ENCODE assay signal across 8 cellular contexts in genomic region chr16:89972244-89973234, GRCh38. TPM values are rescaled to one million over a fixed set of nuclear protein-coding genes. Genes with fewer than 3 reads are reported as not detected.
DNase-seq lines count a peak whose midpoint lies in the region; ATAC-seq and TF ChIP-seq lines count a peak whose summit lies in the region.

No MANE protein-coding gene starts in this region.

- peaks cover 15% of the 10 kb centered on the region for H3K4me1 ChIP-seq in colonic mucosa

- peak overlapping the region; percentile 93 for H3K27ac ChIP-seq in colonic mucosa

- H3K36me3 ChIP-seq in colonic mucosa: no peaks in the 10 kb centered on the region

- intact Hi-C loops in colonic mucosa (cut with DNase I): no loop called here

- DNase-seq in AG20443 (ENCODE audit: low spot score) (peak; percentile 100), NCI-H446 treated with DMSO at 0.1 percent for 48 hours (lab: John Stamatoyannopoulos, UW) (peak; percentile 42), colonic mucosa (peak; percentile 93), left lobe of liver (ENCODE audit: low spot score) (peak; percentile 95)
- peak; percentile 87 to 88 for DNase-seq in activated CD4-positive, alpha-beta T cell treated with anti-CD3 and anti-CD28 coated beads for 4 hours
- peak; percentile 89 for DNase-seq in stimulated activated CD4-positive, alpha-beta T cell treated with anti-CD3 and anti-CD28 coated beads, Interleukin-1b, Interleukin-23, amount 100 ng/mL, for 48 hours

- no peak for TF ChIP-seq CTCF in colonic mucosa (IDR thresholded peaks at IDR 0.05)

- H3K4me3 ChIP-seq in colonic mucosa: peak overlapping the region; percentile 98

- H3K9ac ChIP-seq in colonic mucosa (ENCODE audit: low read depth in 2 of 2, low read length in 2 of 2): peak overlapping the region; percentile 91 to 96

- ATAC-seq in GM19023 (IDR thresholded peaks at IDR 0.05; ENCODE audit: unreplicated experiment): peak; percentile 94
- peak; percentile 86 for ATAC-seq in HG03175 (IDR thresholded peaks at IDR 0.05; ENCODE audit: unreplicated experiment)
- peak; percentile 89 for ATAC-seq in left lobe of liver

- H3K27me3 ChIP-seq in colonic mucosa: no peaks in the 10 kb centered on the region

- H3K9me3 ChIP-seq in colonic mucosa: no peaks in the 10 kb centered on the region

RNA-seq across cellular contexts. Expression of gene DEF8, which starts 24.0 kb away (rescaled TPM):
- 10 to 100 TPM; 24.5 to 28.5 TPM for total RNA-seq in colonic mucosa
- total RNA-seq in left lobe of liver: 29.2 TPM

RNA-seq across cellular contexts. Expression of gene DBNDD1, which starts 46.7 kb away (rescaled TPM):
- 1 to 10 TPM; 2.2 to 5.5 TPM for total RNA-seq in colonic mucosa
- 3.3 TPM for total RNA-seq in left lobe of liver

RNA-seq across cellular contexts. Expression of gene TUBB3, which starts 49.4 kb away (rescaled TPM):
- total RNA-seq in colonic mucosa (1 to 10 TPM; 3.2 to 8.0 TPM), left lobe of liver (0.40 TPM)

RNA-seq across cellular contexts. Expression of gene MC1R, which starts 53.9 kb away (rescaled TPM):
- total RNA-seq in colonic mucosa (1 to 10 TPM; 1.6 to 3.4 TPM), left lobe of liver (1.9 TPM)

Comparison
In these comparisons a context has a peak if more than half of its experiments do, and no peak if none do; other contexts are left out.
1. Peak in every context shown above with its lines: DNase-seq, ATAC-seq, H3K4me3 ChIP-seq and H3K27ac ChIP-seq.
2. DNase-seq: peak in every context shown above with its lines; median percentile 100 in AG20443; 95 in left lobe of liver; 93 in colonic mucosa; 89 in stimulated activated CD4-positive, alpha-beta T cell treated with anti-CD3 and anti-CD28 coated beads, Interleukin-1b, Interleukin-23, amount 100 ng/mL, for 48 hours; 88 in activated CD4-positive, alpha-beta T cell treated with anti-CD3 and anti-CD28 coated beads for 4 hours; 42 in NCI-H446 treated with DMSO at 0.1 percent for 48 hours.